ENCODE assay signal across 10 cellular contexts in the genomic region with DNA sequence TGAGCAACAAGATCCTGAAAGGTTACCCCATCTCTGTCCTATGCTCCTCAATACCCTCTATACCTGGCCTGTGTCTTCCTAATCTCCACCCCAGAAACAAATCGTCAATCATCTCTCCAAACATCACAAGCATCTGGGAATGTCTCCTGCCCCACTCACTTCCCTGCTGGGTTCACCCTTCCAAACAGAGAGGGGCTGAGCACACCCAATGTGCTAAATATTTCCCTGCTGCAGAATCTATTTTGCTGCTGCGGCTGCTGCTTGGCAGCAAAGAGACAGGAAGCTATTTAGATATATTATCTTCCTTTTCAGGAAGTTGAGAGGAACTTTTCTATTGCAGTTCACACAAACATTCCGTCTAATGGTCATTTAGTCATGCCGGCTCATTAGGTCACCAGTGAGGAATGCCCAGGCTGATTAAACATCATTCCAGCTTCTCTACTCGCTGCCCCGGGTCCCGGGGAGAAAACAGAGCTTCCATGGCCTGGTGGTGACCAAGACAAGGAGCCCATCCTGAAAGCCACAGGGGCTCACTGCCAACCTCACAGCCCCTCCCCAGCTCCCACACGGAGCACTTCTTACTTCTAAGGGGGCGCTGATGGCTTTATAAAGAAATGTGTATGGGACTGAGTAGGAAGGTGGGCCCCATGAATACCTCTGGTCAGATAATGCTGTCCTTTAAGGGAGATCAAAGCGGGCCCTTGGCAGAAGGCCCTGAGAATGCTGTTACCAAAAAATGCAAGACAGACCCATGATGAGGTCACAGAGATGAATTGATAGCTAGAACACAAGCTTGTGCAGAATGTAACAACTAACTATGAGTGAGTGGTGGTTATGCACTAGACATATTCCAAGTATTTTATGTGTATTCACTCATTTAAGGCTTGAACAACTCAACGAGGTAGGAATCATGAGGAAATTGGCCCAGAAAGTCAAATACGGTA.
DNase-seq lines count a peak whose midpoint lies in the region; ATAC-seq and TF ChIP-seq lines count a peak whose summit lies in the region.
"Had no signal": no experiment of that assay in that cellular context is flagged by ENCODE, and none has a peak within 500 bp of the region (broad histone marks: within the 10 kb centered on the region; RNA-seq: fewer than 3 reads in every experiment).

No MANE protein-coding gene starts in this region.

- no peaks in the 10 kb centered on the region for H3K9me2 ChIP-seq in MM.1S (replicated peaks; ENCODE audit: insufficient read depth, low read length)

- H3F3A ChIP-seq in MM.1S (ENCODE audit: insufficient read depth, low read length), result no peaks in the 10 kb centered on the region

- no peak overlapping the region for H2AFZ ChIP-seq in MM.1S (ENCODE audit: low read length)

- H3K4me3 ChIP-seq in brain microvascular endothelial cell (ENCODE audit: low read depth, low read length), result no peak overlapping the region
- no peak overlapping the region for H3K4me3 ChIP-seq in MM.1S (ENCODE audit: low read length)
- H3K4me3 ChIP-seq: coronary artery had no signal

- TF ChIP-seq CTCF in brain microvascular endothelial cell (IDR thresholded peaks at IDR 0.05; ENCODE audit: low read depth, low read length, missing control alignments), result peak; percentile 10
- TF ChIP-seq CTCF in MM.1S (IDR thresholded peaks at IDR 0.05; ENCODE audit: low read length), result no peak

- H4K20me1 ChIP-seq in MM.1S (ENCODE audit: insufficient read depth, low read length), result no peaks in the 10 kb centered on the region

- H3K36me3 ChIP-seq in brain microvascular endothelial cell (replicated peaks), result no peaks in the 10 kb centered on the region
- no peaks in the 10 kb centered on the region for H3K36me3 ChIP-seq in MM.1S (replicated peaks; ENCODE audit: insufficient read depth, low read length)

- DNase-seq in NCI-H2196 (lab: John Stamatoyannopoulos, UW; ENCODE audit: unreplicated experiment) (peak; percentile 34), NCI-H2196 treated with DMSO at 0.1 percent for 48 hours (lab: John Stamatoyannopoulos, UW; ENCODE audit: unreplicated experiment) (no peak), brain microvascular endothelial cell (peak; percentile 97), islet precursor cell (peak; percentile 99), ureter (ENCODE audit: low spot score) (peak; percentile 50), MM.1S (no peak), NCI-H2227 treated with DMSO at 0.1 percent for 48 hours (lab: John Stamatoyannopoulos, UW) (no peak)
- DNase-seq: T-helper 2 cell had no signal

- H3K27ac ChIP-seq in brain microvascular endothelial cell (peak overlapping the region; percentile 97), MM.1S (ENCODE audit: low read length) (no peak overlapping the region)

- in situ Hi-C loops in brain microvascular endothelial cell (cut with HindIII; ENCODE audit: low pct_ligation_motif_present, low sequenced_read_pairs), result no loop called here

- no peaks in the 10 kb centered on the region for H3K27me3 ChIP-seq in brain microvascular endothelial cell (replicated peaks)
- H3K27me3 ChIP-seq in MM.1S (replicated peaks; ENCODE audit: insufficient read depth, low read length), result no peaks in the 10 kb centered on the region

- ATAC-seq in HG03469 (IDR thresholded peaks at IDR 0.05; ENCODE audit: unreplicated experiment), result no peak

- H3K4me1 ChIP-seq in MM.1S (ENCODE audit: low read length), result no peaks in the 10 kb centered on the region

- no peak overlapping the region for H3K4me2 ChIP-seq in MM.1S (ENCODE audit: low read depth, low read length)

- H3K9me3 ChIP-seq in MM.1S (replicated peaks; ENCODE audit: insufficient read depth, low read length), result no peaks in the 10 kb centered on the region

- no peak overlapping the region for H3K9ac ChIP-seq in MM.1S (ENCODE audit: low read length)

- no peaks in the 10 kb centered on the region for H3K79me2 ChIP-seq in MM.1S (ENCODE audit: low read length)

Comparison
In these comparisons a context has a peak if more than half of its experiments do, and no peak if none do; other contexts are left out.
1. DNase-seq: peak in NCI-H2196 (single experiment), brain microvascular endothelial cell (single experiment), islet precursor cell (single experiment) and ureter (single experiment); none in NCI-H2196 treated with DMSO at 0.1 percent for 48 hours (single experiment), MM.1S (single experiment) and NCI-H2227 treated with DMSO at 0.1 percent for 48 hours (single experiment).